In genomic region chr12:45669093-45669492, GRCh38 we compare ENCODE assay signal across 9 cellular contexts.
DNase-seq lines count a peak whose midpoint lies in the region; ATAC-seq, FAIRE-seq and TF ChIP-seq lines count a peak whose summit lies in the region.
"Had no signal": no experiment of that assay in that cellular context is flagged by ENCODE, and none has a peak within 500 bp of the region (broad histone marks: within the 10 kb centered on the region; RNA-seq: fewer than 3 reads in every experiment).

No MANE protein-coding gene starts in this region.

- TF ChIP-seq CTCF in DND-41 (IDR thresholded peaks at IDR 0.05; ENCODE audit: borderline replicate concordance, extremely low read depth, low read length, poor library complexity, severe bottlenecking) (no peak), GM12878 (IDR thresholded peaks at IDR 0.05 in 2 of 3, conservative IDR thresholded peaks at IDR 0.05 in 1 of 3; ENCODE audit: control insufficient read depth in 2 of 3, extremely low read depth in 1 of 3, insufficient read depth in 1 of 3, low read depth in 3 of 3, low read length in 3 of 3) (no peak)

- H3K4me2 ChIP-seq in DND-41 (ENCODE audit: insufficient read depth, low read length) (peak overlapping the region; percentile 57), GM12878 (ENCODE audit: control insufficient read depth, insufficient read depth) (peak overlapping the region; percentile 85)

- H3K9ac ChIP-seq in DND-41 (ENCODE audit: low read depth, low read length) (peak overlapping the region; percentile 53), GM12878 (ENCODE audit: control insufficient read depth, insufficient read depth, low read length) (no peak overlapping the region)

- SMC1A ChIA-PET in GM12878 (lab: Charles Lee; ENCODE audit: uncharacterized antibody, unreplicated experiment) = interaction anchor here (1.0 to 2.9 kb wide), 6 partner anchors 13 to 125 kb away, joined by 3 to 20 read pairs (median 4); no protein-coding TSS in a partner anchor

- intact Hi-C loops in GM12878 (cut with micrococcal nuclease; ENCODE audit: unreplicated experiment) = loop anchor here (2.0 to 5.0 kb wide), 3 partner anchors 58 to 127 kb away; no protein-coding TSS in a partner anchor

- H3K36me3 ChIP-seq in DND-41 (ENCODE audit: insufficient read depth, low read length) = no peaks in the 10 kb centered on the region
- no peaks in the 10 kb centered on the region for H3K36me3 ChIP-seq in GM12878 (ENCODE audit: control insufficient read depth in 2 of 2, insufficient read depth in 2 of 2, low read length in 1 of 2)

- TF ChIP-seq RAD21 in GM12878 (IDR thresholded peaks at IDR 0.05; ENCODE audit: insufficient read depth, low read depth, low read length) = no peak

- peak overlapping the region; percentile 99 for H3K27ac ChIP-seq in DND-41 (ENCODE audit: low read length)
- no peak overlapping the region; the same call in 1 of the 2 replicates for H3K27ac ChIP-seq in GM12878 (ENCODE audit: control insufficient read depth, insufficient read depth)
- H3K27ac ChIP-seq: VCaP had no signal

- CTCF ChIA-PET in GM12878 (lab: Yijun Ruan, JAX) = interaction anchor here (0.7 to 2.4 kb wide), 6 partner anchors 9 to 125 kb away, joined by 3 to 13 read pairs (median 3); no protein-coding TSS in a partner anchor

- no peak for DNase-seq in DND-41
- peak; percentile 68 for DNase-seq in GM12878 (ENCODE audit: low read depth, low spot score)
- no peak for DNase-seq in NCI-H1436 (lab: John Stamatoyannopoulos, UW)
- no peak for DNase-seq in cortex of kidney (lab: John Stamatoyannopoulos, UW)
- no peak for DNase-seq in cerebellar nuclear complex (lab: John Stamatoyannopoulos, UW)
- no peak for DNase-seq in retina

- RAD21 ChIA-PET in GM12878 (lab: Charles Lee; ENCODE audit: unreplicated experiment) = interaction anchor here (0.8 to 2.9 kb wide), 3 partner anchors 54 to 125 kb away, joined by 3 to 15 read pairs (median 3); no protein-coding TSS in a partner anchor

- no TSS peak for BruUV-seq in GM12878 (replicated peaks; lab: Mats Ljungman, UMichigan)

- peak; percentile 34 for ATAC-seq in DND-41 (ENCODE audit: insufficient read depth, low read depth)
- peak; percentile 89 for ATAC-seq in GM21360 (IDR thresholded peaks at IDR 0.05; ENCODE audit: unreplicated experiment)
- ATAC-seq in HG03442 (IDR thresholded peaks at IDR 0.05; ENCODE audit: unreplicated experiment) = peak; percentile 86
- peak; percentile 94 for ATAC-seq in GM12878

- TF ChIP-seq POLR2A in GM12878 (IDR thresholded peaks at IDR 0.05; ENCODE audit: low read depth, low read length) = no peak

- H3K9me3 ChIP-seq in DND-41 (ENCODE audit: insufficient read depth, low read length, severe bottlenecking) (no peaks in the 10 kb centered on the region), GM12878 (replicated peaks; ENCODE audit: control insufficient read depth, insufficient read depth, low read length) (no peaks in the 10 kb centered on the region)

- peaks cover 53% of the 10 kb centered on the region for H3K4me1 ChIP-seq in DND-41 (ENCODE audit: insufficient read depth, low read length)
- H3K4me1 ChIP-seq in GM12878 (ENCODE audit: control insufficient read depth, insufficient read depth, low read length) = peaks cover 19% of the 10 kb centered on the region

- peak; percentile 79 for FAIRE-seq in GM12878 (lab: Jason Lieb, UNC)

- H3K4me3 ChIP-seq in DND-41 (ENCODE audit: low read depth in 1 of 2, low read length in 2 of 2) (peak overlapping the region in 1 of 2 experiments; percentile 35; a peak in 2 of 4 replicates), GM12878 (no peak overlapping the region)

- POLR2A ChIA-PET in GM12878 (lab: Charles Lee) = interaction anchor here (0.6 kb wide), 1 partner anchor 125 kb away, joined by 3 read pairs; no protein-coding TSS in a partner anchor

- H2AFZ ChIP-seq in DND-41 (ENCODE audit: low read depth, low read length) (peak overlapping the region; percentile 82), GM12878 (ENCODE audit: control insufficient read depth, low read depth, low read length) (no peak overlapping the region)

- no peaks in the 10 kb centered on the region for H3K27me3 ChIP-seq in DND-41 (ENCODE audit: insufficient read depth, low read length, poor library complexity)
- H3K27me3 ChIP-seq in GM12878 (replicated peaks in 1 of 2; ENCODE audit: control insufficient read depth in 2 of 2, insufficient read depth in 2 of 2, low read length in 1 of 2) = no peaks in the 10 kb centered on the region

- in situ Hi-C loops in GM12878 (cut with MboI) = no loop called here

- WGBS in GM12878 (ENCODE audit: insufficient coverage, insufficient replicate concordance, low lambda C conversion rate, missing lambda C conversion rate) = 5% methylated on average over 1 of the region's 1 CpG

- TF ChIP-seq EP300 in GM12878 (IDR thresholded peaks at IDR 0.05; ENCODE audit: borderline replicate concordance in 1 of 2, control insufficient read depth in 1 of 2, low read depth in 2 of 2, low read length in 2 of 2) = 0 out of 4 replicates have a peak, but pooled peaks of 1 of the 2 experiments have one; percentile 24

- H3K79me2 ChIP-seq in DND-41 (ENCODE audit: insufficient read depth, low read length) = no peaks in the 10 kb centered on the region
- no peaks in the 10 kb centered on the region for H3K79me2 ChIP-seq in GM12878 (ENCODE audit: control insufficient read depth, insufficient read depth, low read length)

- H4K20me1 ChIP-seq in DND-41 (ENCODE audit: insufficient read depth, low read length) (no peaks in the 10 kb centered on the region), GM12878 (ENCODE audit: control insufficient read depth, insufficient read depth) (no peaks in the 10 kb centered on the region)

TF ChIP-seq in GM12878, 131 proteins besides CTCF, POLR2A, EP300 and RAD21 (continues in another document):
- TF ChIP-seq ATF2 (IDR thresholded peaks at IDR 0.05; ENCODE audit: low read length) = no peak
- no peak for TF ChIP-seq SP1 (IDR thresholded peaks at IDR 0.05; ENCODE audit: low read depth, low read length)
- TF ChIP-seq ATF7 (IDR thresholded peaks at IDR 0.05; ENCODE audit: low read depth) = peak; percentile 53; the same call in 1 of the 2 replicates
- TF ChIP-seq CUX1 (IDR thresholded peaks at IDR 0.05; ENCODE audit: insufficient replicate concordance, low read depth, low read length) = no peak
- no peak for TF ChIP-seq NKRF (conservative IDR thresholded peaks at IDR 0.05)
- TF ChIP-seq BCL11A (IDR thresholded peaks at IDR 0.05; ENCODE audit: low read depth, low read length) = no peak

Comparison
In these comparisons a context has a peak if more than half of its experiments do, and no peak if none do; other contexts are left out.
1. ATAC-seq: peak in every context shown above with its lines; median percentile 94 in GM12878; 89 in GM21360; 86 in HG03442; 34 in DND-41.